8 cellular contexts compared by ENCODE assay signal in genomic region chr11:66568124-66568916, GRCh38. TPM values are rescaled to one million over a fixed set of nuclear protein-coding genes. Genes with fewer than 3 reads are reported as not detected.
DNase-seq lines count a peak whose midpoint lies in the region; TF ChIP-seq lines count a peak whose summit lies in the region.

Gene CTSF (minus strand): TSS chr11:66568606. CDS start chr11:66568486, 120 bp downstream.

- H3K36me3 Mint-ChIP-seq in mesothelial cell of epicardium, result no peaks in the 10 kb centered on the region

- H3K27ac ChIP-seq in layer of hippocampus (ENCODE audit: low read depth, low read length), result peak within 1 kb of the TSS; percentile 86

- no peaks in the 10 kb centered on the region for H3K27me3 ChIP-seq in layer of hippocampus (ENCODE audit: control insufficient read depth, insufficient read depth, low read length)

- peaks cover 11% of the 10 kb centered on the region for H3K4me1 Mint-ChIP-seq in mesothelial cell of epicardium

- TF ChIP-seq CTCF in choroid plexus epithelial cell (conservative IDR thresholded peaks at IDR 0.05; ENCODE audit: low read depth, low read length), result no peak
- TF ChIP-seq CTCF in mesothelial cell of epicardium (IDR thresholded peaks at IDR 0.05; ENCODE audit: unreplicated experiment), result no peak

- H3K4me3 ChIP-seq in choroid plexus epithelial cell (ENCODE audit: low read depth, low read length), result peak within 1 kb of the TSS; percentile 58

- no peak within 1 kb of the TSS for H3K27ac Mint-ChIP-seq in mesothelial cell of epicardium

- no peaks in the 10 kb centered on the region for H3K27me3 Mint-ChIP-seq in mesothelial cell of epicardium (ENCODE audit: low read depth)

- H3K9me3 Mint-ChIP-seq in mesothelial cell of epicardium, result no peaks in the 10 kb centered on the region

- H3K4me3 Mint-ChIP-seq in mesothelial cell of epicardium, result no peak within 1 kb of the TSS

- DNase-seq in NCI-H1436 (lab: John Stamatoyannopoulos, UW) (peak; percentile 57), NCI-H1436 treated with DMSO at 0.1 percent for 48 hours (lab: John Stamatoyannopoulos, UW) (no peak), NCI-H2171 (lab: John Stamatoyannopoulos, UW) (peak; percentile 68), choroid plexus epithelial cell (ENCODE audit: low read depth) (peak; percentile 76), mesothelial cell of epicardium (ENCODE audit: low spot score in 2 of 2, unreplicated experiment in 2 of 2) (no peak)
- DNase-seq in activated CD4-positive, alpha-beta T cell treated with anti-CD3 and anti-CD28 coated beads for 48 hours, result peak; percentile 80
- DNase-seq in stimulated activated CD4-positive, alpha-beta T cell treated with anti-CD3 and anti-CD28 coated beads, Interleukin-4, amount 100 ng/mL, for 1 hour, result peak; percentile 77

RNA-seq across cellular contexts. Expression of gene CTSF, which starts in this region (rescaled TPM):
- total RNA-seq in mesothelial cell of epicardium, result not detected in 3 replicates

Comparison
In these comparisons a context has a peak if more than half of its experiments do, and no peak if none do; other contexts are left out.
1. DNase-seq: peak in NCI-H1436 (single experiment), NCI-H2171 (single experiment), activated CD4-positive, alpha-beta T cell treated with anti-CD3 and anti-CD28 coated beads for 48 hours (single experiment), choroid plexus epithelial cell (single experiment) and stimulated activated CD4-positive, alpha-beta T cell treated with anti-CD3 and anti-CD28 coated beads, Interleukin-4, amount 100 ng/mL, for 1 hour (single experiment); none in NCI-H1436 treated with DMSO at 0.1 percent for 48 hours (single experiment) and mesothelial cell of epicardium (0 of 2).